In genomic region chr16:84818133-84818532, GRCh38 we compare ENCODE assay signal across 10 cellular contexts.
"Had no signal": no experiment of that assay in that cellular context is flagged by ENCODE, and none has a peak within 500 bp of the region (broad histone marks: within the 10 kb centered on the region; RNA-seq: fewer than 3 reads in every experiment).

No MANE protein-coding gene starts in this region.

- H3K9me3 ChIP-seq: HAP-1 had no signal

- H2AFZ ChIP-seq: GM23248 had no signal

- H3K4me3 ChIP-seq: GM23248, HAP-1 had no signal

- H3K9ac ChIP-seq: GM23248 had no signal

- H3K27ac ChIP-seq: GM23248 had no signal

- H3K27ac Mint-ChIP-seq: H9, HFFc6 had no signal

- H3K9me3 Mint-ChIP-seq: H9, HFFc6 had no signal

- ATAC-seq: HCT116 had no signal

- H3K4me3 Mint-ChIP-seq: HFFc6 had no signal

- FAIRE-seq: H1, H54 had no signal

- H3K36me3 ChIP-seq: HAP-1 had no signal

- DNase-seq: GM23248, GOT3, H7, H9, HCEC 1CT, HFFc6 had no signal
